8 cellular contexts compared by ENCODE assay signal in the genomic region with DNA sequence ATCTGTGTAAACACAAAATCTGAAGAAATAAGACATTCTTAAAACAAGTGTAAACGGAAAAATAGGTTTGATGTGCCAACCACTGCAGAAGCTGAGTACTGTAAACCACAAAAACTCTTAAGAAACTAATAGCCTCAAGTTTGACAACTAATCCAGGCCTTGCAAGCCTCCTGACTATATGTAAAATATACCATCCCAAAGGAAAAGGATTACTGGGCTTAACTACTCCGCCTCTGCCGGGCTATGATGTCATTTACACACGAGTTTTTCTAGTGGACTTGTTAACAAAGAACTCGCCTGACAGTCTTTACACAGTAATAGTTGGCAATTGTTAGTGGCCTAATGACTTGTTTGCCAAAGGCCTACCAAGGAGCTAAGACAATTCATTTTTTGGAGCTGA. TPM values are rescaled to one million over a fixed set of nuclear protein-coding genes. Genes with fewer than 3 reads are reported as not detected.
DNase-seq lines count a peak whose midpoint lies in the region; ATAC-seq and TF ChIP-seq lines count a peak whose summit lies in the region.

No MANE protein-coding gene starts in this region.

- H2BK15ac ChIP-seq in neuronal stem cell (ENCODE audit: low read length): no peak overlapping the region

- no peak overlapping the region for H3K18ac ChIP-seq in neuronal stem cell (ENCODE audit: low read length)

- H3K4ac ChIP-seq in neuronal stem cell (ENCODE audit: low read length): no peak overlapping the region

- 3 to 4% methylated on average over 5 of the region's 5 CpGs for WGBS in esophagus, 2 donors
- WGBS in neuronal stem cell (ENCODE audit: extremely low coverage in 2 of 2, insufficient read length in 2 of 2, insufficient replicate concordance in 1 of 2), 2 donors: no CpG with 5 or more reads among the region's 5 CpGs

- no peak overlapping the region for H3K23ac ChIP-seq in neuronal stem cell (ENCODE audit: low read depth, low read length, poor library complexity)

- no peak for DNase-seq in left ventricle myocardium inferior
- DNase-seq in Right ventricle myocardium superior: no peak
- DNase-seq in RPMI7951 (ENCODE audit: low read depth): peak; percentile 48
- peak; percentile 11 for DNase-seq in neuronal stem cell (ENCODE audit: low spot score)

- peak overlapping the region; percentile 42 for H3K4me2 ChIP-seq in neuronal stem cell (ENCODE audit: insufficient read depth, low read length, poor library complexity, severe bottlenecking)

- no peak overlapping the region for H2AFZ ChIP-seq in neuronal stem cell (ENCODE audit: low read length)

- no peak overlapping the region for H4K8ac ChIP-seq in neuronal stem cell (ENCODE audit: low read depth, low read length)

- no peak overlapping the region for H2BK5ac ChIP-seq in neuronal stem cell (ENCODE audit: low read length)

- intact Hi-C loops in left ventricle myocardium inferior (cut with micrococcal nuclease) (no loop called here), Right ventricle myocardium superior (cut with DNase I) (loop anchor here (10.0 kb wide), 1 partner anchor 91 kb away; no protein-coding TSS in a partner anchor)

- no peak for TF ChIP-seq CTCF in left ventricle myocardium inferior (IDR thresholded peaks at IDR 0.05; ENCODE audit: borderline replicate concordance)

- no peaks in the 10 kb centered on the region for H3K27me3 ChIP-seq in left ventricle myocardium inferior (ENCODE audit: low read depth)
- H3K27me3 ChIP-seq in esophagus (ENCODE audit: control insufficient read depth in 1 of 2, insufficient read depth in 2 of 2, low read length in 2 of 2): no peaks in the 10 kb centered on the region
- H3K27me3 ChIP-seq in neuronal stem cell (ENCODE audit: control insufficient read depth in 3 of 3, insufficient read depth in 3 of 3, low read depth in 1 of 3, low read length in 3 of 3): no peaks in the 10 kb centered on the region

- TF ChIP-seq POLR2A in GM18505 (IDR thresholded peaks at IDR 0.05; ENCODE audit: borderline replicate concordance, extremely low read depth, insufficient read depth, insufficient read length): no peak

- H3K4me3 ChIP-seq in left ventricle myocardium inferior (peak overlapping the region; percentile 91), esophagus (ENCODE audit: low read depth in 1 of 2, low read length in 2 of 2) (peak overlapping the region in 1 of 2 donors; percentile 93), neuronal stem cell (ENCODE audit: low read length in 2 of 2) (peak overlapping the region in 1 of 2 donors; percentile 97)

- no peak overlapping the region for H2BK120ac ChIP-seq in neuronal stem cell (ENCODE audit: low read depth, low read length)

- H3K9ac ChIP-seq in neuronal stem cell (ENCODE audit: low read depth, low read length, poor library complexity): no peak overlapping the region

- no peak overlapping the region for H2BK12ac ChIP-seq in neuronal stem cell (ENCODE audit: low read length)

- peaks cover 4% of the 10 kb centered on the region for H3K79me1 ChIP-seq in neuronal stem cell (ENCODE audit: low read depth, low read length)

- H3K4me1 ChIP-seq in left ventricle myocardium inferior: peaks cover 79% of the 10 kb centered on the region
- H3K4me1 ChIP-seq in esophagus (ENCODE audit: control insufficient read depth in 2 of 2, insufficient read depth in 2 of 2, low read length in 1 of 2): peaks cover 0 to 5% of the 10 kb centered on the region in 2 donors
- H3K4me1 ChIP-seq in neuronal stem cell (ENCODE audit: control insufficient read depth in 2 of 2, insufficient read depth in 1 of 2, low read depth in 1 of 2, low read length in 2 of 2): peaks cover 4 to 11% of the 10 kb centered on the region in 2 donors

- ATAC-seq in Right ventricle myocardium superior (ENCODE audit: poor library complexity): no peak
- no peak for ATAC-seq in HG02973 (IDR thresholded peaks at IDR 0.05; ENCODE audit: unreplicated experiment)
- ATAC-seq in GM18505 (IDR thresholded peaks at IDR 0.05; ENCODE audit: unreplicated experiment): no peak
- ATAC-seq in HG02938 (IDR thresholded peaks at IDR 0.05; ENCODE audit: unreplicated experiment): no peak

- no peaks in the 10 kb centered on the region for H3K9me3 ChIP-seq in left ventricle myocardium inferior (replicated peaks)
- H3K9me3 ChIP-seq in esophagus (ENCODE audit: control insufficient read depth in 2 of 2, insufficient read depth in 1 of 2, low read depth in 1 of 2, low read length in 1 of 2): no peaks in the 10 kb centered on the region
- no peaks in the 10 kb centered on the region for H3K9me3 ChIP-seq in neuronal stem cell (replicated peaks in 1 of 2; ENCODE audit: control insufficient read depth in 2 of 2, insufficient read depth in 1 of 2, low read depth in 1 of 2, low read length in 2 of 2)

- no peak overlapping the region for H2AK5ac ChIP-seq in neuronal stem cell (ENCODE audit: low read depth, low read length)

- H3K36me3 ChIP-seq in left ventricle myocardium inferior (no peaks in the 10 kb centered on the region), esophagus (ENCODE audit: control insufficient read depth in 2 of 2, insufficient read depth in 2 of 2, low read length in 1 of 2) (no peaks in the 10 kb centered on the region), neuronal stem cell (replicated peaks in 1 of 2; ENCODE audit: control insufficient read depth in 2 of 2, insufficient read depth in 2 of 2, low read length in 2 of 2) (peaks cover 0 to 20% of the 10 kb centered on the region in 2 donors)

- no peak overlapping the region for H3K14ac ChIP-seq in neuronal stem cell (ENCODE audit: low read length)

- H3K27ac ChIP-seq in left ventricle myocardium inferior (replicated peaks) (peak overlapping the region; percentile 97), esophagus (ENCODE audit: low read depth in 2 of 2, low read length in 1 of 2) (peak overlapping the region; percentile 9 to 52), neuronal stem cell (replicated peaks; ENCODE audit: low read length) (no peak overlapping the region)

- H4K91ac ChIP-seq in neuronal stem cell (ENCODE audit: low read depth, low read length, poor library complexity): no peak overlapping the region

RNA-seq across cellular contexts. Expression of gene KIF5B, which starts 2.1 kb away (rescaled TPM):
- total RNA-seq in left ventricle myocardium inferior: 144 TPM
- total RNA-seq in Right ventricle myocardium superior: 133 TPM
- 190 and 214 TPM in 2 replicates for total RNA-seq in RPMI7951 (2014; rRNA removed; shearing (Covaris generic))
- polyA plus RNA-seq in esophagus: 10 to 100 TPM; 24.5 to 30.3 TPM
- 76.9 TPM for polyA plus RNA-seq in neuronal stem cell (2013, experiment 1 of 2)
- 78.4 TPM for polyA plus RNA-seq in neuronal stem cell (2013, experiment 2 of 2)

Comparison
In these comparisons a context has a peak if more than half of its experiments do, and no peak if none do; other contexts are left out.
1. DNase-seq: peak in RPMI7951 (single experiment) and neuronal stem cell (single experiment); none in left ventricle myocardium inferior (single experiment) and Right ventricle myocardium superior (single experiment).